In genomic region chr3:44648564-44649229, GRCh38 we compare ENCODE assay signal across 1 cellular context.
A peak's percentile ranks its signal among the peaks of the same experiment; 100 is the strongest.
TF ChIP-seq lines count a peak whose summit lies in the region.

TSS of gene ZNF35 (plus strand) at chr3:44648732. CDS start at chr3:44651068, 2,336 bp downstream.

TF ChIP-seq in K562, 482 proteins besides CTCF, POLR2A, EP300 and RAD21 (continued from another document and continues in another):
- TF ChIP-seq NR0B1 (IDR thresholded peaks at IDR 0.05; ENCODE audit: partially characterized antibody) (no peak), IRF2 (CRISPR knock-in tag; IDR thresholded peaks at IDR 0.05) (no peak), ZNF277 (CRISPR knock-in tag; IDR thresholded peaks at IDR 0.05; ENCODE audit: borderline replicate concordance) (no peak), ZBTB9 (CRISPR knock-in tag; IDR thresholded peaks at IDR 0.05) (0 out of 2 replicates have a peak, but pooled peaks have one; percentile 61), RNF219 (CRISPR knock-in tag; IDR thresholded peaks at IDR 0.05) (no peak), ZNF143 (CRISPR knock-in tag; IDR thresholded peaks at IDR 0.05) (no peak), POLR2G (IDR thresholded peaks at IDR 0.05; ENCODE audit: low read depth, low read length) (peak; percentile 93), ZBTB49 (CRISPR knock-in tag; IDR thresholded peaks at IDR 0.05; ENCODE audit: borderline replicate concordance) (0 out of 2 replicates have a peak, but pooled peaks have one; percentile 58), TCF3 (CRISPR knock-in tag; IDR thresholded peaks at IDR 0.05) (no peak), ZNF316 (IDR thresholded peaks at IDR 0.05) (no peak), HDAC8 (tag; IDR thresholded peaks at IDR 0.05) (no peak; the same call in 1 of the 2 replicates), EHMT2 (IDR thresholded peaks at IDR 0.05) (peak; percentile 73), HINFP (tag; conservative IDR thresholded peaks at IDR 0.05; ENCODE audit: low read depth) (no peak), ZNF512 (tag; IDR thresholded peaks at IDR 0.05) (no peak), PTTG1 (tag; IDR thresholded peaks at IDR 0.05; ENCODE audit: low read depth) (no peak), ZNF23 (CRISPR knock-in tag; IDR thresholded peaks at IDR 0.05) (no peak), BHLHE40 (IDR thresholded peaks at IDR 0.05; ENCODE audit: low read length) (peak; percentile 69), LARP7 (IDR thresholded peaks at IDR 0.05) (no peak), E2F6 (IDR thresholded peaks at IDR 0.05; ENCODE audit: borderline replicate concordance in 1 of 2, extremely low read depth in 1 of 2, insufficient read depth in 1 of 2, insufficient read length in 1 of 2, low read depth in 1 of 2, low read length in 1 of 2, poor library complexity in 1 of 2, severe bottlenecking in 1 of 2) (peak in 1 of 2 experiments; percentile 42), NRF1 (conservative IDR thresholded peaks at IDR 0.05 in 1 of 2, IDR thresholded peaks at IDR 0.05 in 1 of 2) (peak; percentile 8 to 41; a peak in 1 of 4 replicates), WHSC1 (IDR thresholded peaks at IDR 0.05; ENCODE audit: low read length) (no peak), SETDB1 (IDR thresholded peaks at IDR 0.05; ENCODE audit: low read length) (no peak), SRF (CRISPR knock-in tag; IDR thresholded peaks at IDR 0.05) (no peak; a peak in 1 of 4 replicates), LCOR (CRISPR knock-in tag; IDR thresholded peaks at IDR 0.05) (no peak), CTCFL (IDR thresholded peaks at IDR 0.05; ENCODE audit: borderline replicate concordance, insufficient read depth, low read depth, low read length, poor library complexity, severe bottlenecking) (no peak), RFX5 (IDR thresholded peaks at IDR 0.05; ENCODE audit: low read depth, low read length) (no peak), FOXJ2 (tag; IDR thresholded peaks at IDR 0.05) (no peak), SMARCA5 (IDR thresholded peaks at IDR 0.05) (no peak), STAG1 (CRISPR knock-in tag; IDR thresholded peaks at IDR 0.05; ENCODE audit: borderline replicate concordance) (no peak), MITF (IDR thresholded peaks at IDR 0.05) (no peak), ZNF75A (CRISPR knock-in tag; IDR thresholded peaks at IDR 0.05) (no peak), RBM34 (IDR thresholded peaks at IDR 0.05; ENCODE audit: borderline replicate concordance, insufficient read depth, low read length) (no peak), ARID1B (IDR thresholded peaks at IDR 0.05) (no peak), TBL1XR1 (IDR thresholded peaks at IDR 0.05; ENCODE audit: low read length in 2 of 2) (peak in 1 of 2 experiments; percentile 80; a peak in 1 of 4 replicates), HBP1 (CRISPR knock-in tag; IDR thresholded peaks at IDR 0.05) (peak; percentile 14; the same call in 1 of the 2 replicates), BDP1 (IDR thresholded peaks at IDR 0.05; ENCODE audit: insufficient read depth, insufficient read length) (no peak), NCOA2 (IDR thresholded peaks at IDR 0.05; ENCODE audit: partially characterized antibody in 2 of 2) (no peak), CBX1 (IDR thresholded peaks at IDR 0.05; ENCODE audit: low read depth) (peak; percentile 79; the same call in 1 of the 2 replicates), MAFK (IDR thresholded peaks at IDR 0.05; ENCODE audit: low read length) (0 out of 2 replicates have a peak, but pooled peaks have one; percentile 2), SAFB (IDR thresholded peaks at IDR 0.05; ENCODE audit: borderline replicate concordance, low read depth, low read length) (no peak), ZFX (CRISPR knock-in tag; IDR thresholded peaks at IDR 0.05) (peak; percentile 58), HOXB6 (CRISPR knock-in tag; IDR thresholded peaks at IDR 0.05; ENCODE audit: borderline replicate concordance) (no peak), SP1 (CRISPR knock-in tag; IDR thresholded peaks at IDR 0.05) (peak; percentile 64; the same call in 1 of the 2 replicates), IRF1 (CRISPR knock-in tag; IDR thresholded peaks at IDR 0.05; ENCODE audit: borderline replicate concordance) (no peak), ILK (tag; IDR thresholded peaks at IDR 0.05; ENCODE audit: borderline replicate concordance, low read depth) (no peak), ZNF174 (CRISPR knock-in tag; IDR thresholded peaks at IDR 0.05) (no peak)
